In the genomic region with DNA sequence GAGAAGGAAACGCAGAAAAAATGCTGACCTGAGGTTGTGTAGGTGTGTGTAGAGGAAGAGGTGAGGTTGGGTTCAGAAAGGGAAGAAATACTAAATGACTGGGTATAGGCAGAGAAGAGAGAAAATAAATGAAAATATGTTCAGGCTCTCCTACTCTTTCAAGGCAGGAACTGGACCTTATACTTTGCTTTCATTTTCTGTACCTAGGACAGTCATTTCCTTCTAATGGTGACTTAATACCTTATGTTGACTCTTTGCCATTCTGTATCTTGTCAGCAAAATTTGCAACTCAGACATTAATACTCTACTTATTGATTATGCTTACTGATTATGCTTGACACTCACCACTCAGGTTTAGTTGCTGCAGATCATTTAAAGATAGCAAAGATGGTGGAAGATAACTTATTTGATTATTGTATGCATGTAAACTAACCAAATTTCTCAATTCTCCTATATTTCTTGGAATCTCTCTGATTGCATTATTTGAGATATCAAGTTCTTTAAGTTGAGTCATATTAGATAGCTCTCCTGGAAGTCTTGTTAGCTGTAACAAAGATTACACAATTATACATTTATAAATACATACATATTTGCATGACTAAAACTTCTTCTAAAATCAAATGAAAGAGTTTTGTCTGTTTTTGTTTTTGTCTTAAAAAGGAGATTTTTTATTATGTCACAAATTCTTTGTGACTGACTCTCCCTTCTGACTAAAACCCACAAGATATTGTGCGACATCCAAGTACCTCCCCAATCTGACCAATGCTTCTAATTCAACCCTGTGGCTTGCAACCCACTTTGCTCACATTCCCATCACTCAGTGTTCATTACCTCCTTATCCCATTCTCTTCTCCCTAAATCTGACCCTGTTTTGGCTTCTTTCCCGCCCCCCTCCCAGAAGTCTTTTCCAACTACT, we compare ENCODE assay signal across 11 cellular contexts. TPM values are rescaled to one million over a fixed set of nuclear protein-coding genes. Genes with fewer than 3 reads are reported as not detected.
DNase-seq lines count a peak whose midpoint lies in the region; ATAC-seq and TF ChIP-seq lines count a peak whose summit lies in the region.
"Had no signal": no experiment of that assay in that cellular context is flagged by ENCODE, and none has a peak within 500 bp of the region (broad histone marks: within the 10 kb centered on the region; RNA-seq: fewer than 3 reads in every experiment).

No MANE protein-coding gene starts in this region.

- peak; percentile 55 for DNase-seq in Daoy (ENCODE audit: low read depth)
- DNase-seq in epithelial cell of esophagus (ENCODE audit: low read depth): peak; percentile 18
- no peak for DNase-seq in NCI-H2196 (lab: John Stamatoyannopoulos, UW; ENCODE audit: unreplicated experiment)
- DNase-seq in posterior cingulate gyrus: no peak
- DNase-seq in iPS-NIHi11 (ENCODE audit: low spot score): no peak
- DNase-seq in cerebellum (ENCODE audit: low spot score): no peak
- DNase-seq: activated CD4-positive, alpha-beta T cell treated with anti-CD3 and anti-CD28 coated beads for 1 hour; cortex of kidney; midbrain had no signal

- no peak overlapping the region for H3K4me3 ChIP-seq in epithelial cell of esophagus (ENCODE audit: low read length)

- ATAC-seq in GM21381 (IDR thresholded peaks at IDR 0.05; ENCODE audit: unreplicated experiment) (peak; percentile 65), HG03378 (IDR thresholded peaks at IDR 0.05; ENCODE audit: unreplicated experiment) (peak; percentile 94)

- TF ChIP-seq CTCF in epithelial cell of esophagus (IDR thresholded peaks at IDR 0.05; ENCODE audit: insufficient read depth, low read depth, low read length, missing control alignments): no peak

- intact Hi-C loops in posterior cingulate gyrus (cut with DNase I): no loop called here

RNA-seq across cellular contexts. Expression of gene LRRD1, which starts 20.0 kb away (rescaled TPM):
- 0.17 TPM in 1 of 2 replicates, not detected in the other for total RNA-seq in Daoy (2014; rRNA removed; shearing (Covaris generic))
- total RNA-seq in cerebellum: 1.7 TPM

RNA-seq across cellular contexts. Expression of gene CYP51A1, which starts 24.6 kb away (rescaled TPM):
- total RNA-seq in Daoy (2014; rRNA removed; shearing (Covaris generic)): 52.5 and 52.6 TPM in 2 replicates
- 126 TPM for total RNA-seq in cerebellum

Comparison
In these comparisons a context has a peak if more than half of its experiments do, and no peak if none do; other contexts are left out.
1. DNase-seq: peak in Daoy (single experiment) and epithelial cell of esophagus (single experiment); none in NCI-H2196 (single experiment), posterior cingulate gyrus (0 of 10), iPS-NIHi11 (single experiment) and cerebellum (single experiment).